ENCODE assay signal across 1 cellular context in the genomic region with DNA sequence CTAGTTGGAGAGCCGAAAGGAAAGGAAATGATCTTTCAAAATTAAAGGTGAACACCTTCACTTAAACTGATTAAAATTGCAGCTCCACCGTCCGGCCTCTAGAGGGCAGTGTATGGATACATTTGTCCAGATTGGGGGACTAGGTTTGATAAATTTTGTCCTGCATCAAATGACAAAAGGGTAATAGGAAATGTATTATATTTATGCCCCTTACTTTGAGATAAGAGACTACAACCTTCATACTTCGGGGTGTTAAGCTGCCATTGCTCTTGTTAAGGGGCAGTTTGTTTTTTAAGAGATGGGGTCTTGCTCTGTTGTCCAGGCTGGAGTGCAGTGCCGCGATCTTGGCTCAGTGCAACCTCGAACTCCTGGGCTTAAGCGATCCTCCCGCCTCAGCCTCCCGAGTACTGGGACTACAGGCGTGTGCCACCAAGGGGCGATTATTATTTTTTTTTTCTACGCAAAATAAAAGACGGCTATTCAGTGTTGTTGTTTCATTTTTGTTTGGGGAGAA.
TF ChIP-seq lines count a peak whose summit lies in the region.

No MANE protein-coding gene starts in this region.

TF ChIP-seq in HepG2, 621 proteins besides CTCF, POLR2A, EP300 and RAD21 (continued from another document):
- TF ChIP-seq, protein P1, sequence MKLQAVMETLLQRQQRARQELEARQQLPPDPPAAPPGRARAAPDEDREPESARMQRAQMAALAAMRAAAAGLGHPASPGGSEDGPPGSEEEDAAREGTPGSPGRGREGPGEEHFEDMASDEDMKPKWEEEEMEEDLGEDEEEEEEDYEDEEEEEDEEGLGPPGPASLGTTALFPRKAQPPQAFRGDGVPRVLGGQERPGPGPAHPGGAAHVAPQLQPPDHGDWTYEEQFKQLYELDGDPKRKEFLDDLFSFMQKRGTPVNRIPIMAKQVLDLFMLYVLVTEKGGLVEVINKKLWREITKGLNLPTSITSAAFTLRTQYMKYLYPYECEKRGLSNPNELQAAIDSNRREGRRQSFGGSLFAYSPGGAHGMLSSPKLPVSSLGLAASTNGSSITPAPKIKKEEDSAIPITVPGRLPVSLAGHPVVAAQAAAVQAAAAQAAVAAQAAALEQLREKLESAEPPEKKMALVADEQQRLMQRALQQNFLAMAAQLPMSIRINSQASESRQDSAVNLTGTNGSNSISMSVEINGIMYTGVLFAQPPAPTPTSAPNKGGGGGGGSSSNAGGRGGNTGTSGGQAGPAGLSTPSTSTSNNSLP (IDR thresholded peaks at IDR 0.05; ENCODE audit: low read depth, low read length): peak; percentile 55; the same call in 1 of the 2 replicates
- TF ChIP-seq, protein P2, sequence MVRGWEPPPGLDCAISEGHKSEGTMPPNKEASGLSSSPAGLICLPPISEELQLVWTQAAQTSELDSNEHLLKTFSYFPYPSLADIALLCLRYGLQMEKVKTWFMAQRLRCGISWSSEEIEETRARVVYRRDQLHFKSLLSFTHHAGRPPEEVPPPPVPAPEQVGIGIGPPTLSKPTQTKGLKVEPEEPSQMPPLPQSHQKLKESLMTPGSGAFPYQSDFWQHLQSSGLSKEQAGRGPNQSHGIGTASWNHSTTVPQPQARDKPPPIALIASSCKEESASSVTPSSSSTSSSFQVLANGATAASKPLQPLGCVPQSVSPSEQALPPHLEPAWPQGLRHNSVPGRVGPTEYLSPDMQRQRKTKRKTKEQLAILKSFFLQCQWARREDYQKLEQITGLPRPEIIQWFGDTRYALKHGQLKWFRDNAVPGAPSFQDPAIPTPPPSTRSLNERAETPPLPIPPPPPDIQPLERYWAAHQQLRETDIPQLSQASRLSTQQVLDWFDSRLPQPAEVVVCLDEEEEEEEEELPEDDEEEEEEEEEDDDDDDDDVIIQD (CRISPR knock-in tag; IDR thresholded peaks at IDR 0.05; ENCODE audit: low read depth): no peak
- TF ChIP-seq THAP11 (CRISPR knock-in tag; IDR thresholded peaks at IDR 0.05): peak; percentile 39
- TF ChIP-seq NPAS2 (CRISPR knock-in tag; IDR thresholded peaks at IDR 0.05; ENCODE audit: borderline replicate concordance): no peak
- no peak for TF ChIP-seq KLF11 (CRISPR knock-in tag; IDR thresholded peaks at IDR 0.05)
